In genomic region chr21:42387843-42388242, GRCh38 we compare ENCODE assay signal across 21 cellular contexts. TPM values are rescaled to one million over a fixed set of nuclear protein-coding genes. Genes with fewer than 3 reads are reported as not detected.
DNase-seq lines count a peak whose midpoint lies in the region; ATAC-seq and TF ChIP-seq lines count a peak whose summit lies in the region.
"Had no signal": no experiment of that assay in that cellular context is flagged by ENCODE, and none has a peak within 500 bp of the region (broad histone marks: within the 10 kb centered on the region; RNA-seq: fewer than 3 reads in every experiment).

No MANE protein-coding gene starts in this region.

- TF ChIP-seq CTCF in natural killer cell (IDR thresholded peaks at IDR 0.05) (no peak), upper lobe of right lung (IDR thresholded peaks at IDR 0.05) (no peak)

- H3K4me3 Mint-ChIP-seq in natural killer cell treated with Interleukin-12 subunit alpha and Interleukin-12 subunit beta and Interleukin-15 and Interleukin-18, amount 100 ng/mL, for 72 hours: peak overlapping the region; percentile 46
- H3K4me3 Mint-ChIP-seq in natural killer cell: no peak overlapping the region
- H3K4me3 Mint-ChIP-seq in dendritic cell treated with granulocyte-macrophage colony-stimulating factor and Interleukin-4, amounts not matched to agents 40 ng/mL and 50 ng/mL, for 4 days: no peak overlapping the region
- H3K4me3 Mint-ChIP-seq: CD8-positive, alpha-beta memory T cell; H9 had no signal

- peaks cover 11 to 32% of the 10 kb centered on the region in 2 donors for H3K4me1 Mint-ChIP-seq in natural killer cell treated with Interleukin-12 subunit alpha and Interleukin-12 subunit beta and Interleukin-15 and Interleukin-18, amount 100 ng/mL, for 72 hours (ENCODE audit: low read depth in 2 of 2)
- peaks cover 8 to 24% of the 10 kb centered on the region in 2 donors for H3K4me1 Mint-ChIP-seq in natural killer cell
- peaks cover 30% of the 10 kb centered on the region for H3K4me1 Mint-ChIP-seq in dendritic cell treated with granulocyte-macrophage colony-stimulating factor and Interleukin-4, amounts not matched to agents 40 ng/mL and 50 ng/mL, for 4 days (ENCODE audit: low read depth)

- no peak overlapping the region for H3K27ac ChIP-seq in upper lobe of right lung

- no peaks in the 10 kb centered on the region for H3K36me3 ChIP-seq in upper lobe of right lung
- H3K36me3 ChIP-seq: MG63 had no signal

- no peaks in the 10 kb centered on the region for H3K36me3 Mint-ChIP-seq in natural killer cell treated with Interleukin-12 subunit alpha and Interleukin-12 subunit beta and Interleukin-15 and Interleukin-18, amount 100 ng/mL, for 72 hours
- H3K36me3 Mint-ChIP-seq in natural killer cell: no peaks in the 10 kb centered on the region
- no peaks in the 10 kb centered on the region for H3K36me3 Mint-ChIP-seq in dendritic cell treated with granulocyte-macrophage colony-stimulating factor and Interleukin-4, amounts not matched to agents 40 ng/mL and 50 ng/mL, for 4 days (ENCODE audit: low read depth)

- no peaks in the 10 kb centered on the region for H3K9me3 Mint-ChIP-seq in natural killer cell treated with Interleukin-12 subunit alpha and Interleukin-12 subunit beta and Interleukin-15 and Interleukin-18, amount 100 ng/mL, for 72 hours
- no peaks in the 10 kb centered on the region for H3K9me3 Mint-ChIP-seq in natural killer cell
- H3K9me3 Mint-ChIP-seq in dendritic cell treated with granulocyte-macrophage colony-stimulating factor and Interleukin-4, amounts not matched to agents 40 ng/mL and 50 ng/mL, for 4 days: peaks cover 9% of the 10 kb centered on the region

- intact Hi-C loops in natural killer cell (cut with micrococcal nuclease): no loop called here
- intact Hi-C loops in dendritic cell treated with granulocyte-macrophage colony-stimulating factor and Interleukin-4, amounts not matched to agents 40 ng/mL and 50 ng/mL, for 4 days (cut with micrococcal nuclease): no loop called here
- intact Hi-C loops in posterior vena cava (cut with DNase I): no loop called here
- intact Hi-C loops in upper lobe of right lung (cut with DNase I): no loop called here

- DNase-seq in natural killer cell treated with Interleukin-12 subunit alpha and Interleukin-12 subunit beta and Interleukin-15 and Interleukin-18, amount 100 ng/mL, for 72 hours (ENCODE audit: low spot score): no peak
- no peak for DNase-seq in natural killer cell
- peak; percentile 26 for DNase-seq in posterior vena cava (ENCODE audit: low spot score)
- peak; percentile 9 for DNase-seq in upper lobe of right lung
- no peak for DNase-seq in nucleus accumbens (lab: John Stamatoyannopoulos, UW)
- DNase-seq in activated naive CD4-positive, alpha-beta T cell treated with anti-CD3 and anti-CD28 coated beads, Interleukin-2, amount 50 U/mL, for 16 hours: no peak
- DNase-seq: C1 segment of cervical spinal cord, DMS79, H9, MG63, NCI-H1092, NCI-H1694 treated with DMSO at 0.1 percent for 48 hours, NCI-H510A, NCI-H748 treated with DMSO at 0.1 percent for 48 hours, SIG-M5 had no signal

- H3K27ac Mint-ChIP-seq in natural killer cell treated with Interleukin-12 subunit alpha and Interleukin-12 subunit beta and Interleukin-15 and Interleukin-18, amount 100 ng/mL, for 72 hours: peak overlapping the region in 1 of 2 donors; percentile 32
- no peak overlapping the region for H3K27ac Mint-ChIP-seq in natural killer cell
- peak overlapping the region; percentile 43 for H3K27ac Mint-ChIP-seq in dendritic cell treated with granulocyte-macrophage colony-stimulating factor and Interleukin-4, amounts not matched to agents 40 ng/mL and 50 ng/mL, for 4 days
- H3K27ac Mint-ChIP-seq: H9 had no signal

- H3K4me1 ChIP-seq in upper lobe of right lung: no peaks in the 10 kb centered on the region

- peaks cover 7 to 43% of the 10 kb centered on the region in 2 donors for H3K27me3 Mint-ChIP-seq in natural killer cell treated with Interleukin-12 subunit alpha and Interleukin-12 subunit beta and Interleukin-15 and Interleukin-18, amount 100 ng/mL, for 72 hours
- H3K27me3 Mint-ChIP-seq in natural killer cell (ENCODE audit: low read depth in 2 of 2): peaks cover 47 to 60% of the 10 kb centered on the region in 2 donors
- H3K27me3 Mint-ChIP-seq in dendritic cell treated with granulocyte-macrophage colony-stimulating factor and Interleukin-4, amounts not matched to agents 40 ng/mL and 50 ng/mL, for 4 days: peaks cover 4% of the 10 kb centered on the region

- no peaks in the 10 kb centered on the region for H3K27me3 ChIP-seq in upper lobe of right lung
- H3K27me3 ChIP-seq: MG63 had no signal

- H3K4me3 ChIP-seq in upper lobe of right lung: no peak overlapping the region
- H3K4me3 ChIP-seq: MG63 had no signal

- H3K9me3 ChIP-seq in upper lobe of right lung: no peaks in the 10 kb centered on the region
- H3K9me3 ChIP-seq: MG63 had no signal

- ATAC-seq in natural killer cell treated with Interleukin-12 subunit alpha and Interleukin-12 subunit beta and Interleukin-15 and Interleukin-18, amount 100 ng/mL, for 72 hours: no peak
- ATAC-seq in natural killer cell: no peak
- ATAC-seq in upper lobe of right lung: no peak
- no peak for ATAC-seq in HG02981 (IDR thresholded peaks at IDR 0.05; ENCODE audit: unreplicated experiment)
- ATAC-seq: SK-N-SH treated with all-trans-retinoic acid at 6 μM for 48 hours had no signal

RNA-seq across cellular contexts. Expression of gene TMPRSS3, which starts 8.0 kb away (rescaled TPM):
- total RNA-seq in natural killer cell treated with Interleukin-12 subunit alpha and Interleukin-12 subunit beta and Interleukin-15 and Interleukin-18, amount 100 ng/mL, for 72 hours: 1 to 10 TPM in 1 of 2 donors, under 1 TPM in 1; 0.19 to 8.4 TPM
- under 1 TPM in 1 of 3 donors, not detected in 2; 0.25 TPM for total RNA-seq in natural killer cell
- not detected for total RNA-seq in posterior vena cava
- 4.1 TPM for total RNA-seq in upper lobe of right lung
- total RNA-seq: A673, RPMI7951 had no signal

RNA-seq across cellular contexts. Expression of gene UBASH3A, which starts 15.9 kb away (rescaled TPM):
- 1 to 10 TPM; 1.7 to 9.2 TPM for total RNA-seq in natural killer cell treated with Interleukin-12 subunit alpha and Interleukin-12 subunit beta and Interleukin-15 and Interleukin-18, amount 100 ng/mL, for 72 hours
- total RNA-seq in natural killer cell (1 to 10 TPM in 2 of 3 donors, under 1 TPM in 1; 0.66 to 5.0 (median 2.0) TPM), posterior vena cava (under 1 TPM; 0.32 to 0.38 TPM), upper lobe of right lung (1.5 TPM)
- total RNA-seq: A673, H9, RPMI7951 had no signal

RNA-seq across cellular contexts. Expression of gene TFF1, which starts 21.5 kb away (rescaled TPM):
- not detected for total RNA-seq in natural killer cell treated with Interleukin-12 subunit alpha and Interleukin-12 subunit beta and Interleukin-15 and Interleukin-18, amount 100 ng/mL, for 72 hours
- not detected for total RNA-seq in natural killer cell
- total RNA-seq in posterior vena cava: not detected
- not detected for total RNA-seq in upper lobe of right lung
- total RNA-seq: A673; CD8-positive, alpha-beta memory T cell; H9; RPMI7951 had no signal

RNA-seq across cellular contexts. Expression of gene TFF2, which starts 37.0 kb away (rescaled TPM):
- total RNA-seq in natural killer cell treated with Interleukin-12 subunit alpha and Interleukin-12 subunit beta and Interleukin-15 and Interleukin-18, amount 100 ng/mL, for 72 hours: not detected
- not detected for total RNA-seq in natural killer cell
- total RNA-seq in posterior vena cava: not detected
- not detected for total RNA-seq in upper lobe of right lung
- total RNA-seq: A673; CD8-positive, alpha-beta memory T cell; H9; RPMI7951 had no signal

Comparison
In these comparisons a context has a peak if more than half of its experiments do, and no peak if none do; other contexts are left out.
1. DNase-seq: peak in posterior vena cava (single experiment) and upper lobe of right lung (single experiment); none in natural killer cell treated with Interleukin-12 subunit alpha and Interleukin-12 subunit beta and Interleukin-15 and Interleukin-18, amount 100 ng/mL, for 72 hours (single experiment), natural killer cell (single experiment), nucleus accumbens (0 of 56) and activated naive CD4-positive, alpha-beta T cell treated with anti-CD3 and anti-CD28 coated beads, Interleukin-2, amount 50 U/mL, for 16 hours (single experiment).